ENCODE assay signal across 9 cellular contexts in the genomic region with DNA sequence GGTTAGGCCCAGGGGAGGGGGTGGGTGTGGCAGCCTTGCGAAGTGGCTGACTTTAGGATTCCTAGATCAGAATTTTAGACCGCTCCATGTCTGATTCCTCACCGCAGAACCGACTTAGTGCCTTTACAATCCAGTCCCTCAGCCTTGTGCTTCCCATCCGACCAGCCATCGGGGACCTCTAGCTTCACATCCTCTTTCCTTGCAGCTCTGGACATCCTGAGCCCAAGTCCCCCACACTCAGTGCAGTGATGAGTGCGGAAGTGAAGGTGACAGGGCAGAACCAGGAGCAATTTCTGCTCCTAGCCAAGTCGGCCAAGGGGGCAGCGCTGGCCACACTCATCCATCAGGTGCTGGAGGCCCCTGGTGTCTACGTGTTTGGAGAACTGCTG. TPM values are rescaled to one million over a fixed set of nuclear protein-coding genes. Genes with fewer than 3 reads are reported as not detected.
DNase-seq lines count a peak whose midpoint lies in the region; ATAC-seq, FAIRE-seq and TF ChIP-seq lines count a peak whose summit lies in the region.
"Had no signal": no experiment of that assay in that cellular context is flagged by ENCODE, and none has a peak within 500 bp of the region (broad histone marks: within the 10 kb centered on the region; RNA-seq: fewer than 3 reads in every experiment).

No MANE protein-coding gene starts in this region.

- H3K4me3 ChIP-seq in NT2/D1 (ENCODE audit: insufficient read length, low read depth) (peak overlapping the region; percentile 80), astrocyte of the cerebellum (ENCODE audit: low read depth, low read length) (peak overlapping the region; percentile 55), kidney (ENCODE audit: low read length in 2 of 2) (peak overlapping the region; percentile 86 to 96)

- H3K27ac ChIP-seq in kidney (ENCODE audit: low read depth in 2 of 2, low read length in 2 of 2), result peak overlapping the region; percentile 66 to 88

- no peak for FAIRE-seq in kidney (lab: Jason Lieb, UNC)

- H3K9ac ChIP-seq in NT2/D1 (ENCODE audit: insufficient read length, low read depth) (peak overlapping the region; percentile 92), kidney (ENCODE audit: low read length in 2 of 2) (peak overlapping the region; percentile 0 to 84)

- intact Hi-C loops in kidney (cut with DNase I), result no loop called here

- no peaks in the 10 kb centered on the region for H3K27me3 ChIP-seq in NT2/D1 (ENCODE audit: insufficient read depth, insufficient read length)

- in situ Hi-C loops in astrocyte of the cerebellum (cut with HindIII; ENCODE audit: low sequenced_read_pairs), result no loop called here

- H3K9me3 ChIP-seq in NT2/D1 (ENCODE audit: insufficient read depth, low read length) (no peaks in the 10 kb centered on the region), kidney (ENCODE audit: control insufficient read depth in 1 of 2, low read length in 2 of 2) (no peaks in the 10 kb centered on the region)

- DNase-seq in NCI-H510A treated with DMSO at 0.1 percent for 48 hours (lab: John Stamatoyannopoulos, UW) (peak; percentile 30), NCI-H510A (lab: John Stamatoyannopoulos, UW) (no peak), NT2/D1 (ENCODE audit: low read depth, low spot score) (peak; percentile 46), astrocyte of the cerebellum (ENCODE audit: low read depth) (no peak), kidney (peak; percentile 76), SHP77 (lab: John Stamatoyannopoulos, UW) (no peak)
- DNase-seq in stimulated activated CD8-positive, alpha-beta memory T cell treated with anti-CD3 and anti-CD28 coated beads, Interleukin-15, amount 100 ng/mL, for 24 hours (ENCODE audit: low read depth), result peak; percentile 16

- peaks cover 2% of the 10 kb centered on the region for H3K4me1 ChIP-seq in NT2/D1 (ENCODE audit: insufficient read depth, insufficient read length)
- peaks cover 4 to 9% of the 10 kb centered on the region in 2 donors for H3K4me1 ChIP-seq in kidney (ENCODE audit: control insufficient read depth in 1 of 2, insufficient read depth in 1 of 2, low read depth in 1 of 2, low read length in 2 of 2)

- H3K36me3 ChIP-seq in NT2/D1 (ENCODE audit: insufficient read depth, insufficient read length, low read length) (peaks cover 35% of the 10 kb centered on the region), kidney (ENCODE audit: control insufficient read depth in 1 of 2, insufficient read depth in 2 of 2, low read length in 2 of 2) (peaks cover 5 to 14% of the 10 kb centered on the region in 2 donors)

- peak; percentile 22 for ATAC-seq in HG02759 (IDR thresholded peaks at IDR 0.05; ENCODE audit: unreplicated experiment)

- TF ChIP-seq CTCF in astrocyte of the cerebellum (IDR thresholded peaks at IDR 0.05; ENCODE audit: low read depth, low read length, missing control alignments) (no peak), kidney (IDR thresholded peaks at IDR 0.05; ENCODE audit: borderline replicate concordance, extremely low read depth, insufficient read depth) (no peak)

RNA-seq across cellular contexts. Expression of gene COPS7A, which starts 0.6 kb away (rescaled TPM):
- total RNA-seq in kidney, result 71.9 TPM
- 94.1 TPM for polyA plus RNA-seq in kidney (ENCODE audit: insufficient read depth, low read depth, low replicate concordance)

RNA-seq across cellular contexts. Expression of gene PIANP, which starts 23.8 kb away (rescaled TPM):
- 0.63 TPM for total RNA-seq in kidney
- 0.45 TPM for polyA plus RNA-seq in kidney (ENCODE audit: insufficient read depth, low read depth, low replicate concordance)
- total RNA-seq: dermis microvascular lymphatic vessel endothelial cell had no signal

RNA-seq across cellular contexts. Expression of gene MLF2, which starts 28.5 kb away (rescaled TPM):
- 141 TPM for total RNA-seq in kidney
- 289 TPM for polyA plus RNA-seq in kidney (ENCODE audit: insufficient read depth, low read depth, low replicate concordance)

RNA-seq across cellular contexts. Expression of gene ZNF384, which starts 35.2 kb away (rescaled TPM):
- 51.6 TPM for total RNA-seq in kidney
- polyA plus RNA-seq in kidney (ENCODE audit: insufficient read depth, low read depth, low replicate concordance), result 19.7 TPM

RNA-seq across cellular contexts. Expression of gene PTMS, which starts 41.8 kb away (rescaled TPM):
- total RNA-seq in kidney, result 269 TPM
- polyA plus RNA-seq in kidney (ENCODE audit: insufficient read depth, low read depth, low replicate concordance), result 590 TPM

Comparison
In these comparisons a context has a peak if more than half of its experiments do, and no peak if none do; other contexts are left out.
1. DNase-seq: peak in NCI-H510A treated with DMSO at 0.1 percent for 48 hours (single experiment), NT2/D1 (single experiment), kidney (single experiment) and stimulated activated CD8-positive, alpha-beta memory T cell treated with anti-CD3 and anti-CD28 coated beads, Interleukin-15, amount 100 ng/mL, for 24 hours (single experiment); none in NCI-H510A (single experiment), astrocyte of the cerebellum (single experiment) and SHP77 (0 of 2).
2. Peak in every context shown above with its lines, with median percentiles within 50 percentile points of each other: H3K4me3 ChIP-seq.